8 cellular contexts compared by ENCODE assay signal in genomic region chr10:90319188-90319914, GRCh38.
DNase-seq lines count a peak whose midpoint lies in the region; ATAC-seq, FAIRE-seq and TF ChIP-seq lines count a peak whose summit lies in the region.

No MANE protein-coding gene starts in this region.

- peaks cover 3% of the 10 kb centered on the region for H3K4me1 Mint-ChIP-seq in activated naive CD8-positive, alpha-beta T cell treated with anti-CD3 and anti-CD28 coated beads for 36 hours
- H3K4me1 Mint-ChIP-seq in T-helper 17 cell, result no peaks in the 10 kb centered on the region

- no peak overlapping the region for H3K4me2 ChIP-seq in HepG2 (ENCODE audit: low read depth, low read length)

- intact Hi-C loops in HepG2 (cut with micrococcal nuclease; ENCODE audit: unreplicated experiment), result no loop called here

- CTCF ChIA-PET in HepG2 (lab: Yijun Ruan, JAX; ENCODE audit: low intra/inter-chr PET ratio, low total read pairs), result no interaction called here

- H3K27me3 ChIP-seq in HepG2 (ENCODE audit: control insufficient read depth in 1 of 2, insufficient read depth in 2 of 2, low read length in 2 of 2), result no peaks in the 10 kb centered on the region

- H3K9me3 ChIP-seq in HepG2 (ENCODE audit: low read length) (no peaks in the 10 kb centered on the region), T-helper 17 cell (ENCODE audit: control insufficient read depth, low read length, poor library complexity, severe bottlenecking) (no peaks in the 10 kb centered on the region)

- DNase-seq in GM10266 (ENCODE audit: extremely low spot score), result peak; percentile 16
- DNase-seq in activated naive CD8-positive, alpha-beta T cell treated with anti-CD3 and anti-CD28 coated beads for 36 hours, result peak; percentile 3
- peak; percentile 43 for DNase-seq in HepG2 (ENCODE audit: low spot score)
- no peak for DNase-seq in NCI-H1436 treated with DMSO at 0.1 percent for 48 hours (lab: John Stamatoyannopoulos, UW)
- no peak for DNase-seq in midbrain (lab: John Stamatoyannopoulos, UW)
- DNase-seq in T-helper 17 cell, result no peak

- 4% methylated on average over 5 of the region's 5 CpGs for WGBS in HepG2 (ENCODE audit: low lambda C conversion rate)

- H4K20me1 ChIP-seq in HepG2 (ENCODE audit: insufficient read depth, low read length), result no peaks in the 10 kb centered on the region

- no peak overlapping the region for H2AFZ ChIP-seq in HepG2 (ENCODE audit: low read length)

- peak; percentile 84 for ATAC-seq in GM21390 (IDR thresholded peaks at IDR 0.05; ENCODE audit: unreplicated experiment)
- ATAC-seq in HG03520 (IDR thresholded peaks at IDR 0.05; ENCODE audit: unreplicated experiment), result peak; percentile 91
- ATAC-seq in HepG2, result no peak; the same call in 2 of the 3 replicates
- no peak for ATAC-seq in T-helper 17 cell

- no TSS peak for BruUV-seq in HepG2 (replicated peaks; lab: Mats Ljungman, UMichigan)

- H3K27ac Mint-ChIP-seq in activated naive CD8-positive, alpha-beta T cell treated with anti-CD3 and anti-CD28 coated beads for 36 hours, result no peak overlapping the region
- H3K27ac Mint-ChIP-seq in T-helper 17 cell, result no peak overlapping the region

- TF ChIP-seq EP300 in HepG2 (IDR thresholded peaks at IDR 0.05; ENCODE audit: low read depth in 2 of 2, low read length in 2 of 2) (no peak), HepG2 (CRISPR knock-in tag; IDR thresholded peaks at IDR 0.05; ENCODE audit: borderline replicate concordance) (no peak)

- no peaks in the 10 kb centered on the region for H3K4me1 ChIP-seq in HepG2 (ENCODE audit: insufficient read depth, low read length)

- no peak for TF ChIP-seq RAD21 in HepG2 (CRISPR knock-in tag; IDR thresholded peaks at IDR 0.05)

- H3K4me3 ChIP-seq in HepG2 (replicated peaks in 1 of 3; ENCODE audit: insufficient read depth in 1 of 3, low read depth in 2 of 3, low read length in 3 of 3), result no peak overlapping the region

- no peak for TF ChIP-seq POLR2A in HepG2 (IDR thresholded peaks at IDR 0.05; ENCODE audit: insufficient read depth in 1 of 2, low read depth in 2 of 2, low read length in 2 of 2)

- TF ChIP-seq CTCF in GM10266 (IDR thresholded peaks at IDR 0.05; ENCODE audit: control insufficient read depth, insufficient read depth, low read depth, missing control alignments) (no peak), HepG2 (CRISPR knock-in tag; IDR thresholded peaks at IDR 0.05) (no peak)

- in situ Hi-C loops in HepG2 (cut with HindIII; ENCODE audit: extremely low pct_ligation_motif_present, low pct_unique_long_range_greater_than_20kb), result loop anchor here (25.0 kb wide), 1 partner anchor 532 kb away; no protein-coding TSS in a partner anchor

- no peak overlapping the region for H3K9ac ChIP-seq in HepG2 (ENCODE audit: insufficient read depth, low read depth, low read length)

- H3K79me2 ChIP-seq in HepG2 (ENCODE audit: insufficient read depth, low read length), result no peaks in the 10 kb centered on the region

- H3K36me3 Mint-ChIP-seq in activated naive CD8-positive, alpha-beta T cell treated with anti-CD3 and anti-CD28 coated beads for 36 hours, result no peaks in the 10 kb centered on the region
- H3K36me3 Mint-ChIP-seq in T-helper 17 cell (ENCODE audit: low read depth), result no peaks in the 10 kb centered on the region

- peaks cover 3% of the 10 kb centered on the region for H3K27me3 Mint-ChIP-seq in activated naive CD8-positive, alpha-beta T cell treated with anti-CD3 and anti-CD28 coated beads for 36 hours
- H3K27me3 Mint-ChIP-seq in T-helper 17 cell, result peaks cover under 1% of the 10 kb centered on the region

- H3K9me3 Mint-ChIP-seq in activated naive CD8-positive, alpha-beta T cell treated with anti-CD3 and anti-CD28 coated beads for 36 hours, result no peaks in the 10 kb centered on the region

- no peak overlapping the region for H3K4me3 Mint-ChIP-seq in activated naive CD8-positive, alpha-beta T cell treated with anti-CD3 and anti-CD28 coated beads for 36 hours
- no peak overlapping the region for H3K4me3 Mint-ChIP-seq in T-helper 17 cell

- POLR2A ChIA-PET in HepG2 (lab: Yijun Ruan, JAX), result no interaction called here

- no peak for FAIRE-seq in HepG2 (lab: Jason Lieb, UNC)

- no peak overlapping the region for H3K27ac ChIP-seq in HepG2 (ENCODE audit: extremely low read length, insufficient read depth, low read length)

- H3K36me3 ChIP-seq in HepG2 (replicated peaks in 1 of 2; ENCODE audit: control insufficient read depth in 1 of 2, insufficient read depth in 2 of 2, low read length in 2 of 2), result no peaks in the 10 kb centered on the region

TF ChIP-seq in HepG2, 621 proteins besides CTCF, POLR2A, EP300 and RAD21:
- peak; percentile 68; the same call in 1 of the 2 replicates for TF ChIP-seq ZNF12 (CRISPR knock-in tag; IDR thresholded peaks at IDR 0.05)
- no peak for TF ChIP-seq MLLT10 (CRISPR knock-in tag; IDR thresholded peaks at IDR 0.05)
- 0 out of 2 replicates have a peak, but pooled peaks have one; percentile 53 for TF ChIP-seq ZNF644 (CRISPR knock-in tag; IDR thresholded peaks at IDR 0.05; ENCODE audit: low read depth)
- TF ChIP-seq ATF1 (CRISPR knock-in tag; IDR thresholded peaks at IDR 0.05), result no peak
- TF ChIP-seq FOSL2 (CRISPR knock-in tag; IDR thresholded peaks at IDR 0.05), result peak; percentile 94

Comparison
In these comparisons a context has a peak if more than half of its experiments do, and no peak if none do; other contexts are left out.
1. DNase-seq: peak in GM10266 (single experiment), activated naive CD8-positive, alpha-beta T cell treated with anti-CD3 and anti-CD28 coated beads for 36 hours (single experiment) and HepG2 (single experiment); none in NCI-H1436 treated with DMSO at 0.1 percent for 48 hours (single experiment), midbrain (single experiment) and T-helper 17 cell (0 of 3).
2. ATAC-seq: peak in GM21390 (single experiment) and HG03520 (single experiment); none in HepG2 (single experiment) and T-helper 17 cell (single experiment).